In genomic region chr19:13055213-13056051, GRCh38 we compare ENCODE assay signal across 8 cellular contexts. TPM values are rescaled to one million over a fixed set of nuclear protein-coding genes. Genes with fewer than 3 reads are reported as not detected.
DNase-seq lines count a peak whose midpoint lies in the region; ATAC-seq, FAIRE-seq and TF ChIP-seq lines count a peak whose summit lies in the region.

No MANE protein-coding gene starts in this region.

- no peak for ATAC-seq in GM21825 (IDR thresholded peaks at IDR 0.05; ENCODE audit: unreplicated experiment)
- ATAC-seq in GM19328 (IDR thresholded peaks at IDR 0.05; ENCODE audit: unreplicated experiment), result no peak
- no peak for ATAC-seq in GM19455 (IDR thresholded peaks at IDR 0.05; ENCODE audit: unreplicated experiment)
- no peak for ATAC-seq in HG02840 (IDR thresholded peaks at IDR 0.05; ENCODE audit: low FRiP score, unreplicated experiment)

- H3K4me3 ChIP-seq in AG04449 (ENCODE audit: low read depth, low read length), result peak overlapping the region; percentile 38

- DNase-seq in AG04449 (ENCODE audit: low read depth, low spot score) (peak; percentile 76), RCC 7860 (ENCODE audit: low spot score) (peak; percentile 67), fibroblast of gingiva (ENCODE audit: low read depth) (peak; percentile 97), myocyte (ENCODE audit: low read depth) (peak; percentile 76)

- no peak for FAIRE-seq in RCC 7860 (lab: Jason Lieb, UNC)

- peak; percentile 11 for TF ChIP-seq CTCF in AG04449 (IDR thresholded peaks at IDR 0.05; ENCODE audit: insufficient read depth, low read length, missing control alignments)

- CTCF ChIA-PET in AG04449 (lab: Yijun Ruan, JAX), result interaction anchor here (0.8 to 22.5 kb wide), 9 partner anchors 9 to 90 kb away, joined by 3 to 550 read pairs (median 14); no protein-coding TSS in a partner anchor

- POLR2A ChIA-PET in AG04449 (lab: Yijun Ruan, JAX), result interaction anchor here (0.5 to 3.5 kb wide), 13 partner anchors 11 to 340 kb away, joined by 3 to 23 read pairs (median 4); no protein-coding TSS in a partner anchor

RNA-seq across cellular contexts. Expression of gene LYL1, which starts 47.2 kb away (rescaled TPM):
- total RNA-seq in myocyte, result not detected in 2 replicates
- 0.06 TPM for polyA plus RNA-seq in myocyte (2012)
